1 cellular context compared by ENCODE assay signal in the genomic region with DNA sequence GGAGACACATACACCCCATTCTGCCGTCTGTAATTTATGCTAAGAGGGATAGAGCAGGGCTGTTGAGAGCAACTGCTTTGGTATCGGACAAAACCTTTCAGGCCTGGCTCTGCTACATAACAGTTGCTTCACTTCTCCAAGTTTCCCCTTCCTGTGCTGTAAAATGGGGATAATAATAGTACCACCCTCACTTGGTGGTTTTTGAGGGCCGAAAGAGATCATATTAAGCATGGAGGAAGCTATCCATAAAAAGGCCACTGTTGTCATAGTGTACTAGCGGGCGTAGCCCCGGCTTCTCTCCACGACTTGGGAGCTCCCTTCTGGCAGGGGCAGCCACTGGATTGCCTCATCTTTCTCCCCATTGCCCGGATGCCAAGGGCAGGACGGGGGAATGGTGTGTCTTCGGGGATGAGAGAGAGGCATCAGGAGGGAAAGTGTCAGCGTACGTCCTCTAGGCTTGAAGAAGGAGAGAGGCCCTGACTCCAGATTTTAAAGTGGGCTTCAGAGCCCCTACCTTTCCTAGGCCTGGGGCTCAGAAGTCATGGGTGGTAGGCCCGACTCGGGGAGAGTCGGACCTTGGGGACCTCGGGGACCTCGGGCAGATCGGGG.
TF ChIP-seq lines count a peak whose summit lies in the region.

No MANE protein-coding gene starts in this region.

TF ChIP-seq in HepG2, 621 proteins besides CTCF, POLR2A, EP300 and RAD21:
- TF ChIP-seq PHF20 (CRISPR knock-in tag; IDR thresholded peaks at IDR 0.05): 0 out of 2 replicates have a peak, but pooled peaks have one; percentile 32
- no peak for TF ChIP-seq CREM (IDR thresholded peaks at IDR 0.05)
- TF ChIP-seq CREM (CRISPR knock-in tag; IDR thresholded peaks at IDR 0.05): no peak
- no peak for TF ChIP-seq KDM2A (CRISPR knock-in tag; IDR thresholded peaks at IDR 0.05; ENCODE audit: borderline replicate concordance, low read depth)
- TF ChIP-seq HINFP (CRISPR knock-in tag; IDR thresholded peaks at IDR 0.05; ENCODE audit: low read depth): no peak
- no peak for TF ChIP-seq ZNF577 (CRISPR knock-in tag; IDR thresholded peaks at IDR 0.05; ENCODE audit: borderline replicate concordance, low read depth)
- TF ChIP-seq ZBTB3 (CRISPR knock-in tag; IDR thresholded peaks at IDR 0.05; ENCODE audit: borderline replicate concordance, low read depth): no peak
- no peak for TF ChIP-seq PHB2 (IDR thresholded peaks at IDR 0.05; ENCODE audit: partially characterized antibody)
- 0 out of 2 replicates have a peak, but pooled peaks have one; percentile 3 for TF ChIP-seq AHR (CRISPR knock-in tag; IDR thresholded peaks at IDR 0.05)
- TF ChIP-seq ZNF788 (CRISPR knock-in tag; IDR thresholded peaks at IDR 0.05; ENCODE audit: borderline replicate concordance): no peak
